In the genomic region with DNA sequence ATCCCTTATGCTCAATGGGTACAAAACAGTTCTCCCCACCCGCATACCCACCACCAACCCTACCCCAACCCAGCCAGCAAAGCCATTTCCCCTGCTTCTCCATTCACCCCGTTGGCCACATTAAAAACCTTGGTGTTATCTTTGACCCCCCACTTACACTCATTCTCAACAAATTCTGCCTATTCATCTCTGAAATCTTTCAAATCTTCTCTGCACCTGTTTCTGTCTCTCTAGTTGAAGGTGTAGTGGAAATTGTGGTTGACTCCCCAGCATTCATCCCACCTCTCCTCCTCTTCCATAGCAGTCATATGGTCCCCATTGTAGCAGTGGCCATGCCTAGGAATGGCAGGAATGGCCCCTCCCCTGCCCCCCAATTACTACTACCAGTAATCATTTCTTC, we compare ENCODE assay signal across 19 cellular contexts. TPM values are rescaled to one million over a fixed set of nuclear protein-coding genes. Genes with fewer than 3 reads are reported as not detected.
DNase-seq lines count a peak whose midpoint lies in the region; ATAC-seq and TF ChIP-seq lines count a peak whose summit lies in the region.
"Had no signal": no experiment of that assay in that cellular context is flagged by ENCODE, and none has a peak within 500 bp of the region (broad histone marks: within the 10 kb centered on the region; RNA-seq: fewer than 3 reads in every experiment).

No MANE protein-coding gene starts in this region.

- H3K4me1 ChIP-seq in CD8-positive, alpha-beta memory T cell (ENCODE audit: insufficient read depth, low read length) = peaks cover 5% of the 10 kb centered on the region
- no peaks in the 10 kb centered on the region for H3K4me1 ChIP-seq in left ventricle myocardium inferior
- no peaks in the 10 kb centered on the region for H3K4me1 ChIP-seq in lower lobe of right lung
- H3K4me1 ChIP-seq: A549, BE2C, esophagus muscularis mucosa, gastroesophageal sphincter had no signal

- no peaks in the 10 kb centered on the region for H3K27me3 ChIP-seq in CD8-positive, alpha-beta memory T cell (ENCODE audit: insufficient read depth, low read length, poor library complexity, severe bottlenecking)
- H3K27me3 ChIP-seq in left ventricle myocardium inferior (ENCODE audit: low read depth) (no peaks in the 10 kb centered on the region), lower lobe of right lung (ENCODE audit: low read depth) (no peaks in the 10 kb centered on the region)
- H3K27me3 ChIP-seq: BE2C, esophagus muscularis mucosa, gastroesophageal sphincter, spleen had no signal

- ATAC-seq in central memory CD8-positive, alpha-beta T cell (replicated peaks; ENCODE audit: extremely low read depth, poor library complexity, severe bottlenecking) = no peak
- no peak for ATAC-seq in lower lobe of right lung
- ATAC-seq: A549, gastroesophageal sphincter had no signal

- no peak overlapping the region for H3K27ac ChIP-seq in CD8-positive, alpha-beta memory T cell (ENCODE audit: low read depth, low read length)
- H3K27ac ChIP-seq in left ventricle myocardium inferior (replicated peaks) (no peak overlapping the region), lower lobe of right lung (no peak overlapping the region)
- H3K27ac ChIP-seq: A549, esophagus muscularis mucosa, gastroesophageal sphincter, spleen had no signal

- H3K4me1 Mint-ChIP-seq in activated CD4-positive, alpha-beta T cell treated with anti-CD3 and anti-CD28 coated beads, Interleukin-2, amount 10 ng/mL, durations not matched to agents 24 days and 14 days = peaks cover 35% of the 10 kb centered on the region
- H3K4me1 Mint-ChIP-seq in activated CD4-positive, alpha-beta T cell treated with anti-CD3 and anti-CD28 coated beads, Interleukin-2, amount 10 ng/mL, durations not matched to agents 7 days and 5 days = peaks cover 37% of the 10 kb centered on the region
- H3K4me1 Mint-ChIP-seq in CD8-positive, alpha-beta memory T cell = peaks cover 21 to 33% (median 30%) of the 10 kb centered on the region in 3 donors
- H3K4me1 Mint-ChIP-seq in central memory CD8-positive, alpha-beta T cell = peaks cover 24% of the 10 kb centered on the region

- intact Hi-C loops in activated CD4-positive, alpha-beta T cell treated with anti-CD3 and anti-CD28 coated beads, Interleukin-2, amount 10 ng/mL, durations not matched to agents 24 days and 14 days (cut with micrococcal nuclease) = no loop called here
- intact Hi-C loops in left ventricle myocardium inferior (cut with micrococcal nuclease) = no loop called here
- intact Hi-C loops in lower lobe of right lung (cut with DNase I) = no loop called here

- POLR2A ChIA-PET in activated CD4-positive, alpha-beta T cell treated with anti-CD3 and anti-CD28 coated beads, Interleukin-2, amount 10 ng/mL, durations not matched to agents 7 days and 5 days (lab: Charles Lee) = no interaction called here
- POLR2A ChIA-PET in CD8-positive, alpha-beta memory T cell (lab: Charles Lee) = no interaction called here

- TF ChIP-seq CTCF in GM10266 (IDR thresholded peaks at IDR 0.05; ENCODE audit: control insufficient read depth, insufficient read depth, low read depth, missing control alignments) (no peak), left ventricle myocardium inferior (IDR thresholded peaks at IDR 0.05; ENCODE audit: borderline replicate concordance) (no peak), lower lobe of right lung (IDR thresholded peaks at IDR 0.05) (no peak)

- H3K27ac Mint-ChIP-seq in activated CD4-positive, alpha-beta T cell treated with anti-CD3 and anti-CD28 coated beads, Interleukin-2, amount 10 ng/mL, durations not matched to agents 24 days and 14 days = peak overlapping the region; percentile 86
- no peak overlapping the region for H3K27ac Mint-ChIP-seq in activated CD4-positive, alpha-beta T cell treated with anti-CD3 and anti-CD28 coated beads, Interleukin-2, amount 10 ng/mL, durations not matched to agents 7 days and 5 days
- peak overlapping the region in 7 of 8 donors; percentile 3 to 67 (median 51) for H3K27ac Mint-ChIP-seq in CD8-positive, alpha-beta memory T cell
- H3K27ac Mint-ChIP-seq in central memory CD8-positive, alpha-beta T cell (ENCODE audit: low read depth) = peak overlapping the region; percentile 16

- CTCF ChIA-PET in activated CD4-positive, alpha-beta T cell treated with anti-CD3 and anti-CD28 coated beads, Interleukin-2, amount 10 ng/mL, durations not matched to agents 7 days and 5 days (lab: Charles Lee) = interaction anchor here (0.5 to 1.9 kb wide), 4 partner anchors 13 to 136 kb away, joined by 3 to 6 read pairs (median 4); a partner anchor contains a TSS
- CTCF ChIA-PET in CD8-positive, alpha-beta memory T cell (lab: Charles Lee) = interaction anchor here (2.2 kb wide), 1 partner anchor 23 kb away, joined by 5 read pairs; no protein-coding TSS in a partner anchor

- H3K36me3 Mint-ChIP-seq in activated CD4-positive, alpha-beta T cell treated with anti-CD3 and anti-CD28 coated beads, Interleukin-2, amount 10 ng/mL, durations not matched to agents 24 days and 14 days (ENCODE audit: low read depth) = peaks cover 18% of the 10 kb centered on the region
- H3K36me3 Mint-ChIP-seq in activated CD4-positive, alpha-beta T cell treated with anti-CD3 and anti-CD28 coated beads, Interleukin-2, amount 10 ng/mL, durations not matched to agents 7 days and 5 days (ENCODE audit: low read depth) = peaks cover 20% of the 10 kb centered on the region
- H3K36me3 Mint-ChIP-seq in CD8-positive, alpha-beta memory T cell = peaks cover 4 to 12% (median 9%) of the 10 kb centered on the region in 3 donors
- H3K36me3 Mint-ChIP-seq in central memory CD8-positive, alpha-beta T cell (ENCODE audit: insufficient read depth) = peaks cover 11% of the 10 kb centered on the region

- H3K4me3 ChIP-seq in CD8-positive, alpha-beta memory T cell (ENCODE audit: low read length) = no peak overlapping the region
- no peak overlapping the region; the same call in 1 of the 2 replicates for H3K4me3 ChIP-seq in Jurkat, Clone E6-1 (ENCODE audit: low read length)
- no peak overlapping the region for H3K4me3 ChIP-seq in left ventricle myocardium inferior
- no peak overlapping the region for H3K4me3 ChIP-seq in lower lobe of right lung
- H3K4me3 ChIP-seq: A549, esophagus muscularis mucosa, gastroesophageal sphincter, spleen had no signal

- H3K9me3 Mint-ChIP-seq in activated CD4-positive, alpha-beta T cell treated with anti-CD3 and anti-CD28 coated beads, Interleukin-2, amount 10 ng/mL, durations not matched to agents 24 days and 14 days = no peaks in the 10 kb centered on the region
- peaks cover 3% of the 10 kb centered on the region for H3K9me3 Mint-ChIP-seq in activated CD4-positive, alpha-beta T cell treated with anti-CD3 and anti-CD28 coated beads, Interleukin-2, amount 10 ng/mL, durations not matched to agents 7 days and 5 days
- H3K9me3 Mint-ChIP-seq in CD8-positive, alpha-beta memory T cell = peaks cover 0 to 3% (median 0%) of the 10 kb centered on the region in 5 donors
- no peaks in the 10 kb centered on the region for H3K9me3 Mint-ChIP-seq in central memory CD8-positive, alpha-beta T cell

- H3K9me3 ChIP-seq in CD8-positive, alpha-beta memory T cell (ENCODE audit: low read length) = no peaks in the 10 kb centered on the region
- H3K9me3 ChIP-seq in left ventricle myocardium inferior (replicated peaks) (peaks cover 11% of the 10 kb centered on the region), lower lobe of right lung (no peaks in the 10 kb centered on the region)
- H3K9me3 ChIP-seq: A549, BE2C, esophagus muscularis mucosa had no signal

- no peak for DNase-seq in activated CD4-positive, alpha-beta T cell treated with anti-CD3 and anti-CD28 coated beads, Interleukin-2, amount 10 ng/mL, durations not matched to agents 24 days and 14 days
- no peak for DNase-seq in activated CD4-positive, alpha-beta T cell treated with anti-CD3 and anti-CD28 coated beads, Interleukin-2, amount 10 ng/mL, durations not matched to agents 7 days and 5 days
- no peak for DNase-seq in CD8-positive, alpha-beta memory T cell
- peak; percentile 82 for DNase-seq in Jurkat, Clone E6-1 (ENCODE audit: low read depth, low spot score)
- DNase-seq in central memory CD8-positive, alpha-beta T cell (ENCODE audit: low spot score in 2 of 2) = no peak
- DNase-seq in GM10266 (ENCODE audit: extremely low spot score) = no peak
- no peak for DNase-seq in left ventricle myocardium inferior
- no peak for DNase-seq in lower lobe of right lung
- DNase-seq: activated CD4-positive, alpha-beta T cell treated with anti-CD3 and anti-CD28 coated beads, Interleukin-2, amount 50 U/mL, for 4 hours; activated effector memory CD4-positive, alpha-beta T cell treated with Interleukin-2 at 50 U/mL for 16 hours; BE2C; effector memory CD8-positive, alpha-beta T cell; Karpas-422; NCI-H187 treated with DMSO at 0.1 percent for 48 hours; NCI-H748 treated with DMSO at 0.1 percent for 48 hours; spleen had no signal

- H3K36me3 ChIP-seq in CD8-positive, alpha-beta memory T cell (ENCODE audit: insufficient read depth, low read length) = peaks cover 6% of the 10 kb centered on the region
- H3K36me3 ChIP-seq in left ventricle myocardium inferior (peaks cover 16% of the 10 kb centered on the region), lower lobe of right lung (peaks cover 7% of the 10 kb centered on the region)
- H3K36me3 ChIP-seq: BE2C had no signal

- H3K4me3 Mint-ChIP-seq in activated CD4-positive, alpha-beta T cell treated with anti-CD3 and anti-CD28 coated beads, Interleukin-2, amount 10 ng/mL, durations not matched to agents 24 days and 14 days = peak overlapping the region; percentile 44
- no peak overlapping the region for H3K4me3 Mint-ChIP-seq in activated CD4-positive, alpha-beta T cell treated with anti-CD3 and anti-CD28 coated beads, Interleukin-2, amount 10 ng/mL, durations not matched to agents 7 days and 5 days
- peak overlapping the region in 3 of 7 donors; percentile 0 to 40 (median 3) for H3K4me3 Mint-ChIP-seq in CD8-positive, alpha-beta memory T cell
- no peak overlapping the region for H3K4me3 Mint-ChIP-seq in central memory CD8-positive, alpha-beta T cell

- H3K27me3 Mint-ChIP-seq in activated CD4-positive, alpha-beta T cell treated with anti-CD3 and anti-CD28 coated beads, Interleukin-2, amount 10 ng/mL, durations not matched to agents 24 days and 14 days = no peaks in the 10 kb centered on the region
- H3K27me3 Mint-ChIP-seq in activated CD4-positive, alpha-beta T cell treated with anti-CD3 and anti-CD28 coated beads, Interleukin-2, amount 10 ng/mL, durations not matched to agents 7 days and 5 days = no peaks in the 10 kb centered on the region
- H3K27me3 Mint-ChIP-seq in CD8-positive, alpha-beta memory T cell = no peaks in the 10 kb centered on the region
- H3K27me3 Mint-ChIP-seq in central memory CD8-positive, alpha-beta T cell = no peaks in the 10 kb centered on the region
- H3K27me3 Mint-ChIP-seq: effector memory CD8-positive, alpha-beta T cell had no signal

RNA-seq across cellular contexts. Expression of a gene that starts 20.5 kb away (rescaled TPM):
- 20.7 and 22.0 TPM in 2 replicates for total RNA-seq in activated CD4-positive, alpha-beta T cell treated with anti-CD3 and anti-CD28 coated beads, Interleukin-2, amount 10 ng/mL, durations not matched to agents 24 days and 14 days
- total RNA-seq in activated CD4-positive, alpha-beta T cell treated with anti-CD3 and anti-CD28 coated beads, Interleukin-2, amount 10 ng/mL, durations not matched to agents 7 days and 5 days = 10 to 100 TPM; 17.9 to 18.8 TPM
- 10 to 100 TPM; 19.9 to 20.5 TPM for total RNA-seq in CD8-positive, alpha-beta memory T cell
- 0.78 TPM for polyA plus RNA-seq in CD8-positive, alpha-beta memory T cell
- polyA plus RNA-seq in Jurkat, Clone E6-1 (2012; ENCODE audit: insufficient read depth, insufficient read length) = 7.7 TPM
- total RNA-seq in left ventricle myocardium inferior (2.3 TPM), lower lobe of right lung (21.5 TPM)

RNA-seq across cellular contexts. Expression of a gene that starts 37.5 kb away (rescaled TPM):
- total RNA-seq in activated CD4-positive, alpha-beta T cell treated with anti-CD3 and anti-CD28 coated beads, Interleukin-2, amount 10 ng/mL, durations not matched to agents 24 days and 14 days = 88.9 and 94.9 TPM in 2 replicates
- total RNA-seq in activated CD4-positive, alpha-beta T cell treated with anti-CD3 and anti-CD28 coated beads, Interleukin-2, amount 10 ng/mL, durations not matched to agents 7 days and 5 days = 10 to 100 TPM; 64.1 to 72.3 TPM
- 10 to 100 TPM; 96.6 to 98.8 TPM for total RNA-seq in CD8-positive, alpha-beta memory T cell
- 188 TPM for polyA plus RNA-seq in CD8-positive, alpha-beta memory T cell
- polyA plus RNA-seq in Jurkat, Clone E6-1 (2012; ENCODE audit: insufficient read depth, insufficient read length) = 166 TPM
- total RNA-seq in left ventricle myocardium inferior = 21.9 TPM
- 38.0 TPM for total RNA-seq in lower lobe of right lung
